19 cellular contexts compared by ENCODE assay signal in the genomic region with DNA sequence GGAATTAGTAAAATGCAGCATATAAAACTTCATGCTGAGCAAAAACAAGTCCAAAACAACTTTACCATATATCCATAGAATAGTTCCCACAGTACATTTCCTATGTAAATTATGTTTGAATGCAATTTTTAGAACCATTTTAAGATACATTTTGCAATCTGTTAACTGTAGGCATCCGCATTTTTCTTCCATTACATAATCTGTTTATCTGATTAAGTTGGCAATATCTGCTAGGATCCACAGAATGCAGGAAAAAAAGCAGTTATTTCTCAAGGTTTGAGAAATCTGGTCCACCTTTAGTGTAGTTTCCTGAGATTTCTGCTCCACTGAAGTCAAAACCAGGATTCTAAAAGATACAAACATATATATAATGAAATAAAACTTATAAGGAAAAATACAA. TPM values are rescaled to one million over a fixed set of nuclear protein-coding genes. Genes with fewer than 3 reads are reported as not detected.
DNase-seq lines count a peak whose midpoint lies in the region; TF ChIP-seq lines count a peak whose summit lies in the region.
"Had no signal": no experiment of that assay in that cellular context is flagged by ENCODE, and none has a peak within 500 bp of the region (broad histone marks: within the 10 kb centered on the region; RNA-seq: fewer than 3 reads in every experiment).

No MANE protein-coding gene starts in this region.

- peaks cover 76% of the 10 kb centered on the region for H3K36me3 Mint-ChIP-seq in nephron progenitor cell (ENCODE audit: low read depth)

- H3K27me3 ChIP-seq in SK-N-SH (ENCODE audit: insufficient read depth) (no peaks in the 10 kb centered on the region), osteoblast (ENCODE audit: insufficient read depth, low read length) (no peaks in the 10 kb centered on the region)
- H3K27me3 ChIP-seq: BE2C had no signal

- no peak overlapping the region for H3K4me3 Mint-ChIP-seq in nephron progenitor cell
- H3K4me3 Mint-ChIP-seq: CD4-positive, alpha-beta memory T cell; GM23338 had no signal

- H3K9me3 Mint-ChIP-seq in nephron progenitor cell: peaks cover 7% of the 10 kb centered on the region
- H3K9me3 Mint-ChIP-seq: CD4-positive, alpha-beta memory T cell; GM23338 had no signal

- H2AFZ ChIP-seq in SK-N-SH (ENCODE audit: low read depth): no peak overlapping the region
- H2AFZ ChIP-seq in osteoblast (ENCODE audit: low read length): no peak overlapping the region
- H2AFZ ChIP-seq: GM23338 had no signal

- H3K9me2 ChIP-seq in SK-N-SH: no peaks in the 10 kb centered on the region

- no peak for TF ChIP-seq EP300 in SK-N-SH (IDR thresholded peaks at IDR 0.05; ENCODE audit: borderline replicate concordance in 1 of 2, low read depth in 1 of 2, low read length in 1 of 2)

- TF ChIP-seq CTCF in SK-N-SH (IDR thresholded peaks at IDR 0.05): no peak
- no peak for TF ChIP-seq CTCF in nephron progenitor cell (IDR thresholded peaks at IDR 0.05)
- TF ChIP-seq CTCF in osteoblast (IDR thresholded peaks at IDR 0.05; ENCODE audit: extremely low read depth, low read depth, low read length): no peak

- H3K4me1 ChIP-seq in SK-N-SH (ENCODE audit: control insufficient read depth in 1 of 2, insufficient read depth in 2 of 2, low read depth in 1 of 2, low read length in 1 of 2) (peaks cover 7% of the 10 kb centered on the region in 2 experiments; a peak in 3 of 4 replicates), osteoblast (ENCODE audit: insufficient read depth, low read length) (peaks cover 9% of the 10 kb centered on the region)
- H3K4me1 ChIP-seq: BE2C had no signal

- H3K27ac ChIP-seq in SK-N-SH (ENCODE audit: low read depth in 2 of 2, low read length in 1 of 2) (peak overlapping the region; percentile 15 to 28; a peak in 1 of 4 replicates), osteoblast (ENCODE audit: low read depth, low read length) (no peak overlapping the region)

- H3K4me1 Mint-ChIP-seq in nephron progenitor cell: peaks cover 28% of the 10 kb centered on the region

- no peak overlapping the region for H3K27ac Mint-ChIP-seq in nephron progenitor cell
- H3K27ac Mint-ChIP-seq: GM23338 had no signal

- TF ChIP-seq RAD21 in SK-N-SH (IDR thresholded peaks at IDR 0.05; ENCODE audit: low read length): no peak

- POLR2A ChIA-PET in SK-N-SH (lab: Yijun Ruan, JAX): no interaction called here

- H3K36me3 ChIP-seq in SK-N-SH (replicated peaks in 1 of 2; ENCODE audit: control insufficient read depth in 1 of 2, insufficient read depth in 2 of 2, low read length in 1 of 2) (peaks cover 43 to 60% of the 10 kb centered on the region in 2 experiments), osteoblast (ENCODE audit: insufficient read depth, low read length) (peaks cover 28% of the 10 kb centered on the region)

- H3K4me2 ChIP-seq in SK-N-SH (no peak overlapping the region; the same call in 1 of the 2 replicates), osteoblast (ENCODE audit: insufficient read depth, low read length) (no peak overlapping the region)
- H3K4me2 ChIP-seq: GM23338 had no signal

- CTCF ChIA-PET in SK-N-SH (lab: Yijun Ruan, JAX): no interaction called here

- H3K79me2 ChIP-seq in SK-N-SH (ENCODE audit: insufficient read depth) (peaks cover 28% of the 10 kb centered on the region), osteoblast (ENCODE audit: insufficient read depth, low read length) (peaks cover 11% of the 10 kb centered on the region)

- H4K20me1 ChIP-seq in SK-N-SH (ENCODE audit: insufficient read depth): no peaks in the 10 kb centered on the region
- H4K20me1 ChIP-seq in osteoblast (ENCODE audit: insufficient read depth, low read length): no peaks in the 10 kb centered on the region

- H3F3A ChIP-seq in SK-N-SH (replicated peaks; ENCODE audit: insufficient read depth): peaks cover 58% of the 10 kb centered on the region

- no peaks in the 10 kb centered on the region for H3K27me3 Mint-ChIP-seq in nephron progenitor cell (ENCODE audit: low read depth, poor library complexity)
- H3K27me3 Mint-ChIP-seq: CD4-positive, alpha-beta memory T cell had no signal

- DNase-seq in GM03348 (ENCODE audit: low spot score): peak; percentile 27
- no peak for DNase-seq in SK-N-SH
- DNase-seq in fibroblast of peridontal ligament (ENCODE audit: extremely low read depth): peak; percentile 49
- no peak for DNase-seq in T-helper 1 cell
- no peak for DNase-seq in NOMO-1 treated with DMSO at 0.1 percent for 48 hours (lab: John Stamatoyannopoulos, UW; ENCODE audit: unreplicated experiment)
- no peak for DNase-seq in nephron progenitor cell
- DNase-seq in osteoblast (ENCODE audit: insufficient read length, low spot score, missing footprints): no peak
- DNase-seq: ACHN; BE2C; Calu3; CD4-positive, alpha-beta memory T cell; DMS53; KG1; NCI-H1436 treated with DMSO at 0.1 percent for 48 hours; NCI-H2081; NCI-H510A treated with DMSO at 0.1 percent for 48 hours; SHP77 had no signal

- H3K9me3 ChIP-seq in SK-N-SH (no peaks in the 10 kb centered on the region), osteoblast (ENCODE audit: low read depth, low read length) (no peaks in the 10 kb centered on the region)
- H3K9me3 ChIP-seq: BE2C had no signal

- H3K9ac ChIP-seq in SK-N-SH: no peak overlapping the region

- WGBS in SK-N-SH (ENCODE audit: low lambda C conversion rate): 60% methylated on average over 1 of the region's 1 CpG

- H3K4me3 ChIP-seq in SK-N-SH (ENCODE audit: low read depth in 2 of 2, low read length in 1 of 2) (no peak overlapping the region), osteoblast (ENCODE audit: insufficient read depth, low read length) (no peak overlapping the region)
- H3K4me3 ChIP-seq: GM12878, GM23338 had no signal

TF ChIP-seq in SK-N-SH, 30 proteins besides CTCF, POLR2A, EP300 and RAD21:
- no peak for TF ChIP-seq NRF1 (IDR thresholded peaks at IDR 0.05; ENCODE audit: low read depth, low read length)
- no peak for TF ChIP-seq FOXM1 (IDR thresholded peaks at IDR 0.05; ENCODE audit: low read depth)
- TF ChIP-seq MXI1 (IDR thresholded peaks at IDR 0.05; ENCODE audit: low read depth, low read length): no peak
- TF ChIP-seq FOSL2 (IDR thresholded peaks at IDR 0.05; ENCODE audit: borderline replicate concordance, low read depth): no peak
- no peak for TF ChIP-seq CHD2 (IDR thresholded peaks at IDR 0.05; ENCODE audit: low read length, partially characterized antibody)
- no peak for TF ChIP-seq ELF1 (IDR thresholded peaks at IDR 0.05)
- TF ChIP-seq FOXJ3 (CRISPR knock-in tag; IDR thresholded peaks at IDR 0.05): no peak
- no peak for TF ChIP-seq TEAD4 (IDR thresholded peaks at IDR 0.05; ENCODE audit: borderline replicate concordance, insufficient read depth)
- no peak for TF ChIP-seq GATA2 (CRISPR knock-in tag; IDR thresholded peaks at IDR 0.05)
- TF ChIP-seq, protein P1, sequence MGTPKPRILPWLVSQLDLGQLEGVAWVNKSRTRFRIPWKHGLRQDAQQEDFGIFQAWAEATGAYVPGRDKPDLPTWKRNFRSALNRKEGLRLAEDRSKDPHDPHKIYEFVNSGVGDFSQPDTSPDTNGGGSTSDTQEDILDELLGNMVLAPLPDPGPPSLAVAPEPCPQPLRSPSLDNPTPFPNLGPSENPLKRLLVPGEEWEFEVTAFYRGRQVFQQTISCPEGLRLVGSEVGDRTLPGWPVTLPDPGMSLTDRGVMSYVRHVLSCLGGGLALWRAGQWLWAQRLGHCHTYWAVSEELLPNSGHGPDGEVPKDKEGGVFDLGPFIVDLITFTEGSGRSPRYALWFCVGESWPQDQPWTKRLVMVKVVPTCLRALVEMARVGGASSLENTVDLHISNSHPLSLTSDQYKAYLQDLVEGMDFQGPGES (IDR thresholded peaks at IDR 0.05; ENCODE audit: low read depth, low read length): no peak
- TF ChIP-seq RFX5 (IDR thresholded peaks at IDR 0.05; ENCODE audit: low read length): no peak
- TF ChIP-seq, protein P2, sequence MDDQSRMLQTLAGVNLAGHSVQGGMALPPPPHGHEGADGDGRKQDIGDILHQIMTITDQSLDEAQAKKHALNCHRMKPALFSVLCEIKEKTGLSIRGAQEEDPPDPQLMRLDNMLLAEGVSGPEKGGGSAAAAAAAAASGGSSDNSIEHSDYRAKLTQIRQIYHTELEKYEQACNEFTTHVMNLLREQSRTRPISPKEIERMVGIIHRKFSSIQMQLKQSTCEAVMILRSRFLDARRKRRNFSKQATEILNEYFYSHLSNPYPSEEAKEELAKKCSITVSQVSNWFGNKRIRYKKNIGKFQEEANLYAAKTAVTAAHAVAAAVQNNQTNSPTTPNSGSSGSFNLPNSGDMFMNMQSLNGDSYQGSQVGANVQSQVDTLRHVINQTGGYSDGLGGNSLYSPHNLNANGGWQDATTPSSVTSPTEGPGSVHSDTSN (IDR thresholded peaks at IDR 0.05): no peak
- TF ChIP-seq RCOR1 (IDR thresholded peaks at IDR 0.05; ENCODE audit: low read length): no peak
- peak; percentile 39; the same call in 1 of the 2 replicates for TF ChIP-seq JUND (IDR thresholded peaks at IDR 0.05)
- TF ChIP-seq, protein P3, sequence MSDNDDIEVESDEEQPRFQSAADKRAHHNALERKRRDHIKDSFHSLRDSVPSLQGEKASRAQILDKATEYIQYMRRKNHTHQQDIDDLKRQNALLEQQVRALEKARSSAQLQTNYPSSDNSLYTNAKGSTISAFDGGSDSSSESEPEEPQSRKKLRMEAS (IDR thresholded peaks at IDR 0.05; ENCODE audit: low read depth): no peak
- TF ChIP-seq TCF12 (IDR thresholded peaks at IDR 0.05): 0 out of 2 replicates have a peak, but pooled peaks have one; percentile 5

RNA-seq across cellular contexts. Expression of a gene that starts 6.2 kb away (rescaled TPM):
- polyA plus RNA-seq in SK-N-SH (2012; rRNA removed): 7.8 and 8.6 TPM in 2 replicates
- 10.5 and 13.4 TPM in 2 replicates for polyA plus RNA-seq in SK-N-SH (2012; cell fraction: cytosol; rRNA removed)
- 5.4 and 10.4 TPM in 2 replicates for polyA plus RNA-seq in SK-N-SH (2012; cell fraction: nucleus; rRNA removed)
- total RNA-seq in osteoblast: 5.9 and 7.2 TPM in 2 replicates

RNA-seq across cellular contexts. Expression of a gene that starts 6.7 kb away (rescaled TPM):
- 7.7 and 7.8 TPM in 2 replicates for polyA plus RNA-seq in SK-N-SH (2012; rRNA removed)
- 10.7 and 13.1 TPM in 2 replicates for polyA plus RNA-seq in SK-N-SH (2012; cell fraction: cytosol; rRNA removed)
- polyA plus RNA-seq in SK-N-SH (2012; cell fraction: nucleus; rRNA removed): 3.2 and 5.6 TPM in 2 replicates
- 2.5 and 2.9 TPM in 2 replicates for total RNA-seq in osteoblast

RNA-seq across cellular contexts. Expression of a gene that starts 16.3 kb away (rescaled TPM):
- 49.0 and 62.0 TPM in 2 replicates for polyA plus RNA-seq in SK-N-SH (2012; rRNA removed)
- 83.5 and 112 TPM in 2 replicates for polyA plus RNA-seq in SK-N-SH (2012; cell fraction: cytosol; rRNA removed)
- polyA plus RNA-seq in SK-N-SH (2012; cell fraction: nucleus; rRNA removed): 38.1 and 75.6 TPM in 2 replicates
- total RNA-seq in osteoblast: 455 and 469 TPM in 2 replicates

RNA-seq across cellular contexts. Expression of a gene that starts 51.7 kb away (rescaled TPM):
- polyA plus RNA-seq in SK-N-SH (2012; rRNA removed): 30.1 and 35.6 TPM in 2 replicates
- polyA plus RNA-seq in SK-N-SH (2012; cell fraction: cytosol; rRNA removed): 44.8 and 46.6 TPM in 2 replicates
- 8.1 and 17.8 TPM in 2 replicates for polyA plus RNA-seq in SK-N-SH (2012; cell fraction: nucleus; rRNA removed)
- total RNA-seq in osteoblast: 46.7 and 52.2 TPM in 2 replicates

Comparison
In these comparisons a context has a peak if more than half of its experiments do, and no peak if none do; other contexts are left out.
1. DNase-seq: peak in GM03348 (single experiment) and fibroblast of peridontal ligament (single experiment); none in SK-N-SH (single experiment), T-helper 1 cell (0 of 5), NOMO-1 treated with DMSO at 0.1 percent for 48 hours (single experiment), nephron progenitor cell (single experiment) and osteoblast (single experiment).